Comparison of ENCODE assay signal across 14 cellular contexts in genomic region chr14:105187116-105187515, GRCh38.
"Had no signal": no experiment of that assay in that cellular context is flagged by ENCODE, and none has a peak within 500 bp of the region (broad histone marks: within the 10 kb centered on the region; RNA-seq: fewer than 3 reads in every experiment).

No MANE protein-coding gene starts in this region.

- H3K36me3 ChIP-seq: heart left ventricle, suprapubic skin had no signal

- H3K27ac ChIP-seq: heart left ventricle, suprapubic skin had no signal

- H3K4me3 ChIP-seq: heart left ventricle, suprapubic skin had no signal

- H3K27me3 Mint-ChIP-seq: activated naive CD4-positive, alpha-beta T cell treated with anti-CD3 and anti-CD28 coated beads, Interleukin-2, amount 50 U/mL, for 24 hours had no signal

- H3K9me3 Mint-ChIP-seq: activated naive CD4-positive, alpha-beta T cell treated with anti-CD3 and anti-CD28 coated beads, Interleukin-2, amount 50 U/mL, for 24 hours; central memory CD8-positive, alpha-beta T cell; type B pancreatic cell had no signal

- H3K9me3 ChIP-seq: suprapubic skin had no signal

- H3K27ac Mint-ChIP-seq: activated naive CD4-positive, alpha-beta T cell treated with anti-CD3 and anti-CD28 coated beads, Interleukin-2, amount 50 U/mL, for 24 hours; brain; type B pancreatic cell had no signal

- H3K36me3 Mint-ChIP-seq: activated naive CD4-positive, alpha-beta T cell treated with anti-CD3 and anti-CD28 coated beads, Interleukin-2, amount 50 U/mL, for 24 hours; brain; type B pancreatic cell had no signal

- DNase-seq: amniotic stem cell; cortex of kidney; effector CD8-positive, alpha-beta T cell; foreskin melanocyte; heart left ventricle; left ventricle myocardium superior; stimulated activated CD4-positive, alpha-beta T cell treated with anti-CD3 and anti-CD28 coated beads, Interleukin-2, amount 100 ng/mL, for 48 hours; stimulated activated CD8-positive, alpha-beta memory T cell treated with anti-CD3 and anti-CD28 coated beads, Interleukin-4, amount 100 ng/mL, for 48 hours; stimulated activated naive CD8-positive, alpha-beta T cell treated with anti-CD3 and anti-CD28 coated beads, Interleukin-15, Interleukin-2, amounts not matched to agents 100 U/mL and 50 U/mL, for 24 hours had no signal

- H3K4me3 Mint-ChIP-seq: activated naive CD4-positive, alpha-beta T cell treated with anti-CD3 and anti-CD28 coated beads, Interleukin-2, amount 50 U/mL, for 24 hours; brain; central memory CD8-positive, alpha-beta T cell; type B pancreatic cell had no signal
